In genomic region chr20:40979247-40979646, GRCh38 we compare ENCODE assay signal across 28 cellular contexts.
"Had no signal": no experiment of that assay in that cellular context is flagged by ENCODE, and none has a peak within 500 bp of the region (broad histone marks: within the 10 kb centered on the region; RNA-seq: fewer than 3 reads in every experiment).

No MANE protein-coding gene starts in this region.

- H3K9me2 ChIP-seq: SK-N-SH had no signal

- H3K4me3 ChIP-seq: adrenal gland, SJCRH30 had no signal

- H3K36me3 ChIP-seq: adrenal gland, SJCRH30 had no signal

- H3K4me1 ChIP-seq: adrenal gland, SJCRH30 had no signal

- H3K27ac Mint-ChIP-seq: activated naive CD8-positive, alpha-beta T cell treated with anti-CD3 and anti-CD28 coated beads, Interleukin-2, amount 10 ng/mL, durations not matched to agents 7 days and 5 days; T-helper 1 cell treated with Interleukin-12 subunit alpha and Interleukin-12 subunit beta and Interleukin-4 antibody, amounts not matched to agents 30 μg/mL and 1 μg/mL, for 36 hours; WTC11 had no signal

- H3K4me3 Mint-ChIP-seq: activated naive CD8-positive, alpha-beta T cell treated with anti-CD3 and anti-CD28 coated beads, Interleukin-2, amount 10 ng/mL, durations not matched to agents 7 days and 5 days; activated T-cell treated with anti-CD3 and anti-CD28 coated beads, Interleukin-2, amount 50 U/mL, for 4 hours; T-helper 1 cell treated with Interleukin-12 subunit alpha and Interleukin-12 subunit beta and Interleukin-4 antibody, amounts not matched to agents 30 μg/mL and 1 μg/mL, for 36 hours; WTC11 had no signal

- DNase-seq: activated CD4-positive, alpha-beta T cell treated with anti-CD3 and anti-CD28 coated beads for 48 hours; activated CD4-positive, alpha-beta T cell treated with anti-CD3 and anti-CD28 coated beads, Interleukin-2, amount 50 U/mL, for 4 hours; activated CD4-positive, CD25-positive, alpha-beta regulatory T cell treated with anti-CD3 and anti-CD28 coated beads, Interleukin-2, amount 50 U/mL, for 72 hours; activated gamma-delta T cell treated with Interleukin-2 at 50 U/mL for 16 hours; activated naive CD4-positive, alpha-beta T cell treated with anti-CD3 and anti-CD28 coated beads, Interleukin-2, amount 50 U/mL, for 16 hours; activated naive CD8-positive, alpha-beta T cell treated with anti-CD3 and anti-CD28 coated beads, Interleukin-2, amount 10 ng/mL, durations not matched to agents 7 days and 5 days; activated T-cell treated with anti-CD3 and anti-CD28 coated beads, Interleukin-2, amount 50 U/mL, for 4 hours; anterior cingulate cortex; caudate nucleus; IMR-90; Kasumi-1; KBM-7; NCI-H1092; NCI-H1417; NCI-H1694 treated with DMSO at 0.1 percent for 48 hours; NCI-H2029 treated with DMSO at 0.1 percent for 48 hours; NCI-H345; NCI-H510A; NCI-H526 treated with DMSO at 0.1 percent for 48 hours; NCI-H82; Right ventricle myocardium superior; RPMI8226; SJCRH30; SK-N-SH; SW 1271 had no signal

- H3K27ac ChIP-seq: adrenal gland, SJCRH30 had no signal

- H3K4me2 ChIP-seq: SK-N-SH had no signal

- H3K27me3 ChIP-seq: adrenal gland, SJCRH30 had no signal
